Comparison of ENCODE assay signal across 8 cellular contexts in the genomic region with DNA sequence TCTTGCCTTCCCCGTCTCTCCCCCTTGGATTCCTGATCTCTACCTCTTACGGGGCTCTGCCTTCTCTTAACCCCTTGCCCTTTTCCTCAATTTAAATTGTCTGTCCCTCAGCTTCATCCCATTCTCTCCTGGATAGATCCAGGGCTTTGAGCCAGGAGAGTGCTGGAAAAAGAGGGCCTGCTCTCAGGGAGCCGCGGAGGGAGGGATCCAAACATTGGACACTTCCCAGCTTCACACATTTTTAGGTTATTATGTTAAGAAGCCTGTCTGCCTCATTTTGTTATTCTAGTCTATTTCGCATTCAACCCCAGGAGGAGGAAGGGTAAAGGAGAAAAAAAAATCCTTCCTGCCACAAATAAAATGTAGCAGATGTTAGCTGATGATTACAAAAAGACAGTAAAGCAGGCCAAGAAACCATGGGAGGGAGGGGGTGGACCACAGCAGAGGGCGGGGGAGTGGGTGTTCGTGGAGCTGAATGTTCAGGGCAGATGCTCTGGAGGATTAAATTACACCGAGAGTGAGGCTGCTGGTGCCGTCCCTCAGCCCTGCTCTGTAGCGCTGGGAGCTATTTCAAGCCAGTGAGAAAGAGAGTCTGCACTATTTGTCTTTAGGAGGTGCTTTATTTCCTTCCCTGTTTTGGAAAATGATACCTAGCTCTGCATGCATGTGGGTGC.
DNase-seq lines count a peak whose midpoint lies in the region; ATAC-seq lines count a peak whose summit lies in the region.

No MANE protein-coding gene starts in this region.

- peak overlapping the region in 1 of 2 donors; percentile 48 for H3K4me3 ChIP-seq in muscle layer of colon (ENCODE audit: low read depth in 1 of 2, low read length in 2 of 2)

- H3K4me3 Mint-ChIP-seq in activated naive CD4-positive, alpha-beta T cell treated with anti-CD3 and anti-CD28 coated beads, Interleukin-2, amount 50 U/mL, for 24 hours = peak overlapping the region; percentile 30

- no peak for DNase-seq in activated naive CD4-positive, alpha-beta T cell treated with anti-CD3 and anti-CD28 coated beads, Interleukin-2, amount 50 U/mL, for 16 hours
- peak; percentile 30 for DNase-seq in NCI-H82 treated with DMSO at 0.1 percent for 48 hours (lab: John Stamatoyannopoulos, UW; ENCODE audit: unreplicated experiment)
- peak; percentile 66 for DNase-seq in dermis blood vessel endothelial cell
- no peak for DNase-seq in stimulated activated naive CD4-positive, alpha-beta T cell treated with Interleukin-2 at 50 U/mL for 16 hours (lab: John Stamatoyannopoulos, UW)
- no peak for DNase-seq in stimulated activated CD4-positive, alpha-beta T cell treated with anti-CD3 and anti-CD28 coated beads, Interleukin-2, amount 100 ng/mL, for 48 hours

- peaks cover 16% of the 10 kb centered on the region for H3K4me1 Mint-ChIP-seq in activated naive CD4-positive, alpha-beta T cell treated with anti-CD3 and anti-CD28 coated beads, Interleukin-2, amount 50 U/mL, for 24 hours

- peak overlapping the region; percentile 51 for H3K9ac ChIP-seq in muscle layer of colon (ENCODE audit: low read length)

- H3K36me3 ChIP-seq in muscle layer of colon (ENCODE audit: insufficient read depth, low read length) = no peaks in the 10 kb centered on the region

- H3K9me3 ChIP-seq in muscle layer of colon (ENCODE audit: low read length) = no peaks in the 10 kb centered on the region

- H3K4me1 ChIP-seq in muscle layer of colon (ENCODE audit: insufficient read depth, low read length) = peaks cover 37% of the 10 kb centered on the region

- H3K27me3 ChIP-seq in muscle layer of colon (ENCODE audit: control insufficient read depth in 1 of 2, insufficient read depth in 2 of 2, low read length in 2 of 2) = no peaks in the 10 kb centered on the region

- no peaks in the 10 kb centered on the region for H3K9me3 Mint-ChIP-seq in activated naive CD4-positive, alpha-beta T cell treated with anti-CD3 and anti-CD28 coated beads, Interleukin-2, amount 50 U/mL, for 24 hours

- no peak for ATAC-seq in GM21381 (IDR thresholded peaks at IDR 0.05; ENCODE audit: unreplicated experiment)

- H3K27ac Mint-ChIP-seq in activated naive CD4-positive, alpha-beta T cell treated with anti-CD3 and anti-CD28 coated beads, Interleukin-2, amount 50 U/mL, for 24 hours = no peak overlapping the region

- H3K27ac ChIP-seq in muscle layer of colon (ENCODE audit: low read depth, low read length) = peak overlapping the region; percentile 71

- no peaks in the 10 kb centered on the region for H3K36me3 Mint-ChIP-seq in activated naive CD4-positive, alpha-beta T cell treated with anti-CD3 and anti-CD28 coated beads, Interleukin-2, amount 50 U/mL, for 24 hours

- H3K27me3 Mint-ChIP-seq in activated naive CD4-positive, alpha-beta T cell treated with anti-CD3 and anti-CD28 coated beads, Interleukin-2, amount 50 U/mL, for 24 hours = peaks cover 2% of the 10 kb centered on the region

Comparison
In these comparisons a context has a peak if more than half of its experiments do, and no peak if none do; other contexts are left out.
1. DNase-seq: peak in NCI-H82 treated with DMSO at 0.1 percent for 48 hours (single experiment) and dermis blood vessel endothelial cell (single experiment); none in activated naive CD4-positive, alpha-beta T cell treated with anti-CD3 and anti-CD28 coated beads, Interleukin-2, amount 50 U/mL, for 16 hours (single experiment), stimulated activated naive CD4-positive, alpha-beta T cell treated with Interleukin-2 at 50 U/mL for 16 hours (single experiment) and stimulated activated CD4-positive, alpha-beta T cell treated with anti-CD3 and anti-CD28 coated beads, Interleukin-2, amount 100 ng/mL, for 48 hours (0 of 2).